2 cellular contexts compared by ENCODE assay signal in the genomic region with DNA sequence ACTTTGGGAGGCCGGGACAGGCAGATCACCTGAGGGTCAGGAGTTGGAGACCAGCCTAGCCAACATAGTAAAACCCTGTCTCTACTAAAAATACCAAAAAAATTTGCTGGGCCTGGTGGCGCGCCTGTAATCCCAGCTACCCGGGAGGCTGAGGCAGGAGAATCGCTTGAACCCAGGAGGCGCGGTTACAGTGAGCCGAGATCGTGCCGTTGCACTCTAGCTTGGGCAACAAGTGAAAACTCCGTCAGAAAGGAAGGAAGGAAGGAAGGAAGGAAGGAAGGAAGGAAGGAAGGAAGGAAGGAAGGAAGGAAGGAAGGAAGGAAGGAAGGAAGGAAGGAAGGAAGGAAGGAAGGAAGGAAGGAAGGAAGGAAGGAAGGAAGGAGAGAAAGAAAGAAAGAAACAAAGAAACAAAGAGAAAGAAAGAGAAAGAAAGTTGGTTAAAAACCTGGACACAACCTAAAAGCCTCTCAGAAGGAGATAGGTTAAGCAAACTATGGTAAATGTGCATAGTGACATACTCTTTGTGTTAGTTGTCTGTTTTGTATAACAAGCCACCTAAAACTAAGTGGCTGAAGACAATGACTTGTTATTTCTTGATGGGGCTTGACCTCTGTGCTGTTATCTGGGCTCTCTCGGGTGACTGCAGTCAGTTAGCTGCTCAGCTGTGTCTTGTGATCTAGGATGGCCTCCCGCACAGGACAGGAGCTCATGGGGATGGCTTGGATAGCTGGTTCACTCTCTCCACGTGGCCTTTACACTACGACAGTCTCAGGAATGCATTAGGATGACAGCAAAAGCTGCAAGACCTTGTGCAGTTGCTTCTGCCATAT.
TF ChIP-seq lines count a peak whose summit lies in the region.

No MANE protein-coding gene starts in this region.

TF ChIP-seq in HepG2, 621 proteins besides CTCF, POLR2A, EP300 and RAD21:
- TF ChIP-seq HNRNPK (IDR thresholded peaks at IDR 0.05; ENCODE audit: low read depth, low read length, poor library complexity, severe bottlenecking) (peak; percentile 67), U2AF1 (optimal IDR thresholded peaks at IDR 0.05; ENCODE audit: low read depth, low read length) (no peak)
- TF ChIP-seq, protein P1, sequence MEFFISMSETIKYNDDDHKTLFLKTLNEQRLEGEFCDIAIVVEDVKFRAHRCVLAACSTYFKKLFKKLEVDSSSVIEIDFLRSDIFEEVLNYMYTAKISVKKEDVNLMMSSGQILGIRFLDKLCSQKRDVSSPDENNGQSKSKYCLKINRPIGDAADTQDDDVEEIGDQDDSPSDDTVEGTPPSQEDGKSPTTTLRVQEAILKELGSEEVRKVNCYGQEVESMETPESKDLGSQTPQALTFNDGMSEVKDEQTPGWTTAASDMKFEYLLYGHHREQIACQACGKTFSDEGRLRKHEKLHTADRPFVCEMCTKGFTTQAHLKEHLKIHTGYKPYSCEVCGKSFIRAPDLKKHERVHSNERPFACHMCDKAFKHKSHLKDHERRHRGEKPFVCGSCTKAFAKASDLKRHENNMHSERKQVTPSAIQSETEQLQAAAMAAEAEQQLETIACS (CRISPR knock-in tag; IDR thresholded peaks at IDR 0.05), result no peak
- TF ChIP-seq, protein P2, sequence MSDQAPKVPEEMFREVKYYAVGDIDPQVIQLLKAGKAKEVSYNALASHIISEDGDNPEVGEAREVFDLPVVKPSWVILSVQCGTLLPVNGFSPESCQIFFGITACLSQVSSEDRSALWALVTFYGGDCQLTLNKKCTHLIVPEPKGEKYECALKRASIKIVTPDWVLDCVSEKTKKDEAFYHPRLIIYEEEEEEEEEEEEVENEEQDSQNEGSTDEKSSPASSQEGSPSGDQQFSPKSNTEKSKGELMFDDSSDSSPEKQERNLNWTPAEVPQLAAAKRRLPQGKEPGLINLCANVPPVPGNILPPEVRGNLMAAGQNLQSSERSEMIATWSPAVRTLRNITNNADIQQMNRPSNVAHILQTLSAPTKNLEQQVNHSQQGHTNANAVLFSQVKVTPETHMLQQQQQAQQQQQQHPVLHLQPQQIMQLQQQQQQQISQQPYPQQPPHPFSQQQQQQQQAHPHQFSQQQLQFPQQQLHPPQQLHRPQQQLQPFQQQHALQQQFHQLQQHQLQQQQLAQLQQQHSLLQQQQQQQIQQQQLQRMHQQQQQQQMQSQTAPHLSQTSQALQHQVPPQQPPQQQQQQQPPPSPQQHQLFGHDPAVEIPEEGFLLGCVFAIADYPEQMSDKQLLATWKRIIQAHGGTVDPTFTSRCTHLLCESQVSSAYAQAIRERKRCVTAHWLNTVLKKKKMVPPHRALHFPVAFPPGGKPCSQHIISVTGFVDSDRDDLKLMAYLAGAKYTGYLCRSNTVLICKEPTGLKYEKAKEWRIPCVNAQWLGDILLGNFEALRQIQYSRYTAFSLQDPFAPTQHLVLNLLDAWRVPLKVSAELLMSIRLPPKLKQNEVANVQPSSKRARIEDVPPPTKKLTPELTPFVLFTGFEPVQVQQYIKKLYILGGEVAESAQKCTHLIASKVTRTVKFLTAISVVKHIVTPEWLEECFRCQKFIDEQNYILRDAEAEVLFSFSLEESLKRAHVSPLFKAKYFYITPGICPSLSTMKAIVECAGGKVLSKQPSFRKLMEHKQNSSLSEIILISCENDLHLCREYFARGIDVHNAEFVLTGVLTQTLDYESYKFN (CRISPR knock-in tag; conservative IDR thresholded peaks at IDR 0.05), result no peak

TF ChIP-seq in K562, 482 proteins besides CTCF, POLR2A, EP300 and RAD21 (continues in another document):
- TF ChIP-seq, protein P3, sequence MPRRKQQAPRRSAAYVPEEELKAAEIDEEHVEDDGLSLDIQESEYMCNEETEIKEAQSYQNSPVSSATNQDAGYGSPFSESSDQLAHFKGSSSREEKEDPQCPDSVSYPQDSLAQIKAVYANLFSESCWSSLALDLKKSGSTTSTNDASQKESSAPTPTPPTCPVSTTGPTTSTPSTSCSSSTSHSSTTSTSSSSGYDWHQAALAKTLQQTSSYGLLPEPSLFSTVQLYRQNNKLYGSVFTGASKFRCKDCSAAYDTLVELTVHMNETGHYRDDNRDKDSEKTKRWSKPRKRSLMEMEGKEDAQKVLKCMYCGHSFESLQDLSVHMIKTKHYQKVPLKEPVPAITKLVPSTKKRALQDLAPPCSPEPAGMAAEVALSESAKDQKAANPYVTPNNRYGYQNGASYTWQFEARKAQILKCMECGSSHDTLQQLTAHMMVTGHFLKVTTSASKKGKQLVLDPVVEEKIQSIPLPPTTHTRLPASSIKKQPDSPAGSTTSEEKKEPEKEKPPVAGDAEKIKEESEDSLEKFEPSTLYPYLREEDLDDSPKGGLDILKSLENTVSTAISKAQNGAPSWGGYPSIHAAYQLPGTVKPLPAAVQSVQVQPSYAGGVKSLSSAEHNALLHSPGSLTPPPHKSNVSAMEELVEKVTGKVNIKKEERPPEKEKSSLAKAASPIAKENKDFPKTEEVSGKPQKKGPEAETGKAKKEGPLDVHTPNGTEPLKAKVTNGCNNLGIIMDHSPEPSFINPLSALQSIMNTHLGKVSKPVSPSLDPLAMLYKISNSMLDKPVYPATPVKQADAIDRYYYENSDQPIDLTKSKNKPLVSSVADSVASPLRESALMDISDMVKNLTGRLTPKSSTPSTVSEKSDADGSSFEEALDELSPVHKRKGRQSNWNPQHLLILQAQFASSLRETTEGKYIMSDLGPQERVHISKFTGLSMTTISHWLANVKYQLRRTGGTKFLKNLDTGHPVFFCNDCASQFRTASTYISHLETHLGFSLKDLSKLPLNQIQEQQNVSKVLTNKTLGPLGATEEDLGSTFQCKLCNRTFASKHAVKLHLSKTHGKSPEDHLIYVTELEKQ (CRISPR knock-in tag; IDR thresholded peaks at IDR 0.05), result no peak
- TF ChIP-seq, protein P4, sequence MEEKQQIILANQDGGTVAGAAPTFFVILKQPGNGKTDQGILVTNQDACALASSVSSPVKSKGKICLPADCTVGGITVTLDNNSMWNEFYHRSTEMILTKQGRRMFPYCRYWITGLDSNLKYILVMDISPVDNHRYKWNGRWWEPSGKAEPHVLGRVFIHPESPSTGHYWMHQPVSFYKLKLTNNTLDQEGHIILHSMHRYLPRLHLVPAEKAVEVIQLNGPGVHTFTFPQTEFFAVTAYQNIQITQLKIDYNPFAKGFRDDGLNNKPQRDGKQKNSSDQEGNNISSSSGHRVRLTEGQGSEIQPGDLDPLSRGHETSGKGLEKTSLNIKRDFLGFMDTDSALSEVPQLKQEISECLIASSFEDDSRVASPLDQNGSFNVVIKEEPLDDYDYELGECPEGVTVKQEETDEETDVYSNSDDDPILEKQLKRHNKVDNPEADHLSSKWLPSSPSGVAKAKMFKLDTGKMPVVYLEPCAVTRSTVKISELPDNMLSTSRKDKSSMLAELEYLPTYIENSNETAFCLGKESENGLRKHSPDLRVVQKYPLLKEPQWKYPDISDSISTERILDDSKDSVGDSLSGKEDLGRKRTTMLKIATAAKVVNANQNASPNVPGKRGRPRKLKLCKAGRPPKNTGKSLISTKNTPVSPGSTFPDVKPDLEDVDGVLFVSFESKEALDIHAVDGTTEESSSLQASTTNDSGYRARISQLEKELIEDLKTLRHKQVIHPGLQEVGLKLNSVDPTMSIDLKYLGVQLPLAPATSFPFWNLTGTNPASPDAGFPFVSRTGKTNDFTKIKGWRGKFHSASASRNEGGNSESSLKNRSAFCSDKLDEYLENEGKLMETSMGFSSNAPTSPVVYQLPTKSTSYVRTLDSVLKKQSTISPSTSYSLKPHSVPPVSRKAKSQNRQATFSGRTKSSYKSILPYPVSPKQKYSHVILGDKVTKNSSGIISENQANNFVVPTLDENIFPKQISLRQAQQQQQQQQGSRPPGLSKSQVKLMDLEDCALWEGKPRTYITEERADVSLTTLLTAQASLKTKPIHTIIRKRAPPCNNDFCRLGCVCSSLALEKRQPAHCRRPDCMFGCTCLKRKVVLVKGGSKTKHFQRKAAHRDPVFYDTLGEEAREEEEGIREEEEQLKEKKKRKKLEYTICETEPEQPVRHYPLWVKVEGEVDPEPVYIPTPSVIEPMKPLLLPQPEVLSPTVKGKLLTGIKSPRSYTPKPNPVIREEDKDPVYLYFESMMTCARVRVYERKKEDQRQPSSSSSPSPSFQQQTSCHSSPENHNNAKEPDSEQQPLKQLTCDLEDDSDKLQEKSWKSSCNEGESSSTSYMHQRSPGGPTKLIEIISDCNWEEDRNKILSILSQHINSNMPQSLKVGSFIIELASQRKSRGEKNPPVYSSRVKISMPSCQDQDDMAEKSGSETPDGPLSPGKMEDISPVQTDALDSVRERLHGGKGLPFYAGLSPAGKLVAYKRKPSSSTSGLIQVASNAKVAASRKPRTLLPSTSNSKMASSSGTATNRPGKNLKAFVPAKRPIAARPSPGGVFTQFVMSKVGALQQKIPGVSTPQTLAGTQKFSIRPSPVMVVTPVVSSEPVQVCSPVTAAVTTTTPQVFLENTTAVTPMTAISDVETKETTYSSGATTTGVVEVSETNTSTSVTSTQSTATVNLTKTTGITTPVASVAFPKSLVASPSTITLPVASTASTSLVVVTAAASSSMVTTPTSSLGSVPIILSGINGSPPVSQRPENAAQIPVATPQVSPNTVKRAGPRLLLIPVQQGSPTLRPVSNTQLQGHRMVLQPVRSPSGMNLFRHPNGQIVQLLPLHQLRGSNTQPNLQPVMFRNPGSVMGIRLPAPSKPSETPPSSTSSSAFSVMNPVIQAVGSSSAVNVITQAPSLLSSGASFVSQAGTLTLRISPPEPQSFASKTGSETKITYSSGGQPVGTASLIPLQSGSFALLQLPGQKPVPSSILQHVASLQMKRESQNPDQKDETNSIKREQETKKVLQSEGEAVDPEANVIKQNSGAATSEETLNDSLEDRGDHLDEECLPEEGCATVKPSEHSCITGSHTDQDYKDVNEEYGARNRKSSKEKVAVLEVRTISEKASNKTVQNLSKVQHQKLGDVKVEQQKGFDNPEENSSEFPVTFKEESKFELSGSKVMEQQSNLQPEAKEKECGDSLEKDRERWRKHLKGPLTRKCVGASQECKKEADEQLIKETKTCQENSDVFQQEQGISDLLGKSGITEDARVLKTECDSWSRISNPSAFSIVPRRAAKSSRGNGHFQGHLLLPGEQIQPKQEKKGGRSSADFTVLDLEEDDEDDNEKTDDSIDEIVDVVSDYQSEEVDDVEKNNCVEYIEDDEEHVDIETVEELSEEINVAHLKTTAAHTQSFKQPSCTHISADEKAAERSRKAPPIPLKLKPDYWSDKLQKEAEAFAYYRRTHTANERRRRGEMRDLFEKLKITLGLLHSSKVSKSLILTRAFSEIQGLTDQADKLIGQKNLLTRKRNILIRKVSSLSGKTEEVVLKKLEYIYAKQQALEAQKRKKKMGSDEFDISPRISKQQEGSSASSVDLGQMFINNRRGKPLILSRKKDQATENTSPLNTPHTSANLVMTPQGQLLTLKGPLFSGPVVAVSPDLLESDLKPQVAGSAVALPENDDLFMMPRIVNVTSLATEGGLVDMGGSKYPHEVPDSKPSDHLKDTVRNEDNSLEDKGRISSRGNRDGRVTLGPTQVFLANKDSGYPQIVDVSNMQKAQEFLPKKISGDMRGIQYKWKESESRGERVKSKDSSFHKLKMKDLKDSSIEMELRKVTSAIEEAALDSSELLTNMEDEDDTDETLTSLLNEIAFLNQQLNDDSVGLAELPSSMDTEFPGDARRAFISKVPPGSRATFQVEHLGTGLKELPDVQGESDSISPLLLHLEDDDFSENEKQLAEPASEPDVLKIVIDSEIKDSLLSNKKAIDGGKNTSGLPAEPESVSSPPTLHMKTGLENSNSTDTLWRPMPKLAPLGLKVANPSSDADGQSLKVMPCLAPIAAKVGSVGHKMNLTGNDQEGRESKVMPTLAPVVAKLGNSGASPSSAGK (IDR thresholded peaks at IDR 0.05), result 0 out of 2 replicates have a peak, but pooled peaks have one; percentile 23
- TF ChIP-seq SRSF9 (IDR thresholded peaks at IDR 0.05; ENCODE audit: borderline replicate concordance, low read depth, low read length), result no peak
- TF ChIP-seq, protein P5, sequence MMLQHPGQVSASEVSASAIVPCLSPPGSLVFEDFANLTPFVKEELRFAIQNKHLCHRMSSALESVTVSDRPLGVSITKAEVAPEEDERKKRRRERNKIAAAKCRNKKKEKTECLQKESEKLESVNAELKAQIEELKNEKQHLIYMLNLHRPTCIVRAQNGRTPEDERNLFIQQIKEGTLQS (IDR thresholded peaks at IDR 0.05), result no peak
- TF ChIP-seq, protein P5 (CRISPR knock-in tag; conservative IDR thresholded peaks at IDR 0.05), result no peak
- no peak for TF ChIP-seq DPF2 (IDR thresholded peaks at IDR 0.05)
- TF ChIP-seq CBX3 (IDR thresholded peaks at IDR 0.05; ENCODE audit: borderline replicate concordance in 1 of 2, low read length in 2 of 2), result no peak
- TF ChIP-seq BRD4 (IDR thresholded peaks at IDR 0.05), result no peak
- TF ChIP-seq ZSCAN32 (CRISPR knock-in tag; IDR thresholded peaks at IDR 0.05), result no peak
- TF ChIP-seq ELF2 (CRISPR knock-in tag; IDR thresholded peaks at IDR 0.05), result no peak
- no peak for TF ChIP-seq COPS2 (conservative IDR thresholded peaks at IDR 0.05)
- no peak for TF ChIP-seq KDM1A (IDR thresholded peaks at IDR 0.05)
- no peak for TF ChIP-seq NR4A1 (CRISPR knock-in tag; IDR thresholded peaks at IDR 0.05)
- TF ChIP-seq NR4A1 (tag; IDR thresholded peaks at IDR 0.05), result no peak
- TF ChIP-seq, protein P6, sequence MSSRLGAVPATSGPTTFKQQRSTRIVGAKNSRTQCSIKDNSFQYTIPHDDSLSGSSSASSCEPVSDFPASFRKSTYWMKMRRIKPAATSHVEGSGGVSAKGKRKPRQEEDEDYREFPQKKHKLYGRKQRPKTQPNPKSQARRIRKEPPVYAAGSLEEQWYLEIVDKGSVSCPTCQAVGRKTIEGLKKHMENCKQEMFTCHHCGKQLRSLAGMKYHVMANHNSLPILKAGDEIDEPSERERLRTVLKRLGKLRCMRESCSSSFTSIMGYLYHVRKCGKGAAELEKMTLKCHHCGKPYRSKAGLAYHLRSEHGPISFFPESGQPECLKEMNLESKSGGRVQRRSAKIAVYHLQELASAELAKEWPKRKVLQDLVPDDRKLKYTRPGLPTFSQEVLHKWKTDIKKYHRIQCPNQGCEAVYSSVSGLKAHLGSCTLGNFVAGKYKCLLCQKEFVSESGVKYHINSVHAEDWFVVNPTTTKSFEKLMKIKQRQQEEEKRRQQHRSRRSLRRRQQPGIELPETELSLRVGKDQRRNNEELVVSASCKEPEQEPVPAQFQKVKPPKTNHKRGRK (tag; IDR thresholded peaks at IDR 0.05), result peak; percentile 82
- TF ChIP-seq ZNF41 (CRISPR knock-in tag; conservative IDR thresholded peaks at IDR 0.05), result no peak
- TF ChIP-seq, protein P7, sequence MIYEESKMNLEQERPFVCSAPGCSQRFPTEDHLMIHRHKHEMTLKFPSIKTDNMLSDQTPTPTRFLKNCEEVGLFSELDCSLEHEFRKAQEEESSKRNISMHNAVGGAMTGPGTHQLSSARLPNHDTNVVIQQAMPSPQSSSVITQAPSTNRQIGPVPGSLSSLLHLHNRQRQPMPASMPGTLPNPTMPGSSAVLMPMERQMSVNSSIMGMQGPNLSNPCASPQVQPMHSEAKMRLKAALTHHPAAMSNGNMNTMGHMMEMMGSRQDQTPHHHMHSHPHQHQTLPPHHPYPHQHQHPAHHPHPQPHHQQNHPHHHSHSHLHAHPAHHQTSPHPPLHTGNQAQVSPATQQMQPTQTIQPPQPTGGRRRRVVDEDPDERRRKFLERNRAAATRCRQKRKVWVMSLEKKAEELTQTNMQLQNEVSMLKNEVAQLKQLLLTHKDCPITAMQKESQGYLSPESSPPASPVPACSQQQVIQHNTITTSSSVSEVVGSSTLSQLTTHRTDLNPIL (CRISPR knock-in tag; IDR thresholded peaks at IDR 0.05), result no peak
